8 cellular contexts compared by ENCODE assay signal in genomic region chr22:29269230-29269604, GRCh38. TPM values are rescaled to one million over a fixed set of nuclear protein-coding genes. Genes with fewer than 3 reads are reported as not detected.
DNase-seq lines count a peak whose midpoint lies in the region; ATAC-seq lines count a peak whose summit lies in the region.

No MANE protein-coding gene starts in this region.

- peak; percentile 13 for DNase-seq in KBM-7
- peak in 1 of 9 donors; percentile 6 for DNase-seq in naive thymus-derived CD4-positive, alpha-beta T cell
- DNase-seq in AG08395 (ENCODE audit: low spot score) = no peak
- no peak for DNase-seq in DMS153 (lab: John Stamatoyannopoulos, UW)

- ATAC-seq in naive thymus-derived CD4-positive, alpha-beta T cell = no peak
- no peak for ATAC-seq in GM21619 (IDR thresholded peaks at IDR 0.05; ENCODE audit: unreplicated experiment)
- ATAC-seq in HG02610 (IDR thresholded peaks at IDR 0.05; ENCODE audit: unreplicated experiment) = no peak

- in situ Hi-C loops in KBM-7 (cut with MboI; ENCODE audit: low pct_unique_long_range_greater_than_20kb, low sequenced_read_pairs) = no loop called here

- peaks cover 62% of the 10 kb centered on the region for H4K20me1 ChIP-seq in BLaER1

- intact Hi-C loops in naive thymus-derived CD4-positive, alpha-beta T cell (cut with micrococcal nuclease) = loop anchor here (2.0 to 10.0 kb wide), 12 partner anchors 33 to 1350 kb away; partner anchors contain the start of genes CCDC117 (in 1 of the 2), GAS2L1 (in 1 of the 2), MTMR3 (in 1 of the 2) and NF2 (in 1 of the 2)

- H3K36me3 ChIP-seq in BLaER1 = peaks cover 70% of the 10 kb centered on the region
- peaks cover under 1 to 42% (median 13%) of the 10 kb centered on the region in 3 experiments for H3K36me3 ChIP-seq in naive thymus-derived CD4-positive, alpha-beta T cell (ENCODE audit: control insufficient read depth in 2 of 3, insufficient read depth in 3 of 3, low read length in 3 of 3)

- no peaks in the 10 kb centered on the region for H3K9me3 ChIP-seq in BLaER1
- H3K9me3 ChIP-seq in naive thymus-derived CD4-positive, alpha-beta T cell (ENCODE audit: control insufficient read depth in 2 of 3, low read length in 3 of 3) = no peaks in the 10 kb centered on the region

- CTCF ChIA-PET in naive thymus-derived CD4-positive, alpha-beta T cell (lab: Charles Lee) = no interaction called here

- H3K9ac ChIP-seq in BLaER1 = peak overlapping the region; percentile 100

- H3K4me2 ChIP-seq in BLaER1 = peak overlapping the region; percentile 98

- H3K9me3 Mint-ChIP-seq in naive thymus-derived CD4-positive, alpha-beta T cell = peaks cover 0 to 6% (median 0%) of the 10 kb centered on the region in 11 donors

- peak overlapping the region; percentile 53 to 100 (median 97) for H3K27ac Mint-ChIP-seq in naive thymus-derived CD4-positive, alpha-beta T cell

- peaks cover 15 to 53% (median 27%) of the 10 kb centered on the region in 5 donors for H3K36me3 Mint-ChIP-seq in naive thymus-derived CD4-positive, alpha-beta T cell

- peaks cover 69% of the 10 kb centered on the region for H3K4me1 ChIP-seq in BLaER1
- H3K4me1 ChIP-seq in naive thymus-derived CD4-positive, alpha-beta T cell (ENCODE audit: control insufficient read depth in 2 of 2, insufficient read depth in 2 of 2, low read length in 2 of 2) = peaks cover 46 to 49% of the 10 kb centered on the region in 2 donors

- POLR2A ChIA-PET in naive thymus-derived CD4-positive, alpha-beta T cell (lab: Charles Lee) = interaction anchor here (1.7 kb wide), 1 partner anchor 10 kb away, joined by 3 read pairs; no protein-coding TSS in a partner anchor

- peak overlapping the region; percentile 87 for H3K4me3 ChIP-seq in BLaER1
- H3K4me3 ChIP-seq in naive thymus-derived CD4-positive, alpha-beta T cell (ENCODE audit: low read length) = peak overlapping the region; percentile 96

- peak overlapping the region; percentile 85 to 100 (median 96) for H3K4me3 Mint-ChIP-seq in naive thymus-derived CD4-positive, alpha-beta T cell

- peaks cover 52 to 72% (median 65%) of the 10 kb centered on the region in 7 donors for H3K4me1 Mint-ChIP-seq in naive thymus-derived CD4-positive, alpha-beta T cell

- H3K27ac ChIP-seq in BLaER1 (peak overlapping the region; percentile 100), cingulate gyrus (ENCODE audit: low read depth, low read length) (peak overlapping the region; percentile 60)
- peak overlapping the region; percentile 98 for H3K27ac ChIP-seq in naive thymus-derived CD4-positive, alpha-beta T cell (ENCODE audit: low read depth, low read length)

- H3K27me3 ChIP-seq in BLaER1 = no peaks in the 10 kb centered on the region
- H3K27me3 ChIP-seq in naive thymus-derived CD4-positive, alpha-beta T cell (ENCODE audit: control insufficient read depth in 2 of 2, insufficient read depth in 2 of 2, low read length in 2 of 2) = no peaks in the 10 kb centered on the region

- peaks cover 0 to 5% (median 0%) of the 10 kb centered on the region in 5 donors for H3K27me3 Mint-ChIP-seq in naive thymus-derived CD4-positive, alpha-beta T cell

RNA-seq across cellular contexts. Expression of gene EWSR1, which starts 1.1 kb away (rescaled TPM):
- total RNA-seq in naive thymus-derived CD4-positive, alpha-beta T cell = 100 to 1,000 TPM; 249 to 366 (median 273) TPM
- polyA plus RNA-seq in naive thymus-derived CD4-positive, alpha-beta T cell = 100 to 1,000 TPM; 189 to 195 TPM

RNA-seq across cellular contexts. Expression of gene RHBDD3, which starts 1.4 kb away (rescaled TPM):
- 10 to 100 TPM; 10.8 to 39.4 (median 14.7) TPM for total RNA-seq in naive thymus-derived CD4-positive, alpha-beta T cell
- 10 to 100 TPM in 1 of 2 donors, 1 to 10 TPM in 1; 8.1 to 13.0 TPM for polyA plus RNA-seq in naive thymus-derived CD4-positive, alpha-beta T cell

RNA-seq across cellular contexts. Expression of gene GAS2L1, which starts 37.2 kb away (rescaled TPM):
- total RNA-seq in naive thymus-derived CD4-positive, alpha-beta T cell = 1 to 10 TPM in 2 of 5 experiments, under 1 TPM in 2, not detected in 1; 0.37 to 7.5 (median 2.0) TPM
- polyA plus RNA-seq in naive thymus-derived CD4-positive, alpha-beta T cell = under 1 TPM in 1 of 2 donors, not detected in 1; 0.09 TPM

RNA-seq across cellular contexts. Expression of gene RASL10A, which starts 46.3 kb away (rescaled TPM):
- 1 to 10 TPM in 2 of 5 experiments, under 1 TPM in 2, not detected in 1; 0.32 to 1.7 (median 0.89) TPM for total RNA-seq in naive thymus-derived CD4-positive, alpha-beta T cell
- not detected for polyA plus RNA-seq in naive thymus-derived CD4-positive, alpha-beta T cell
